11 cellular contexts compared by ENCODE assay signal in genomic region chr1:112402682-112403643, GRCh38. TPM values are rescaled to one million over a fixed set of nuclear protein-coding genes. Genes with fewer than 3 reads are reported as not detected.
DNase-seq lines count a peak whose midpoint lies in the region; ATAC-seq, FAIRE-seq and TF ChIP-seq lines count a peak whose summit lies in the region.
"Had no signal": no experiment of that assay in that cellular context is flagged by ENCODE, and none has a peak within 500 bp of the region (broad histone marks: within the 10 kb centered on the region; RNA-seq: fewer than 3 reads in every experiment).

No MANE protein-coding gene starts in this region.

- H2AFZ ChIP-seq in mesenchymal stem cell (ENCODE audit: low read depth, low read length) = no peak overlapping the region

- no peak overlapping the region for H3K4me2 ChIP-seq in mesenchymal stem cell (ENCODE audit: low read length, poor library complexity, severe bottlenecking)

- H3K18ac ChIP-seq in mesenchymal stem cell (ENCODE audit: low read depth in 1 of 2, low read length in 2 of 2) = no peak overlapping the region

- 76% methylated on average over 4 of the region's 5 CpGs for WGBS in mesenchymal stem cell

- H3K14ac ChIP-seq in mesenchymal stem cell (ENCODE audit: low read length in 2 of 2) = no peak overlapping the region

- H2BK5ac ChIP-seq in mesenchymal stem cell (ENCODE audit: low read depth, low read length, poor library complexity, severe bottlenecking) = no peak overlapping the region

- no peak overlapping the region for H4K8ac ChIP-seq in mesenchymal stem cell (ENCODE audit: low read length)

- H3K36me3 ChIP-seq in SJSA1 (peaks cover 12% of the 10 kb centered on the region), mesenchymal stem cell (ENCODE audit: control insufficient read depth in 1 of 2, insufficient read depth in 2 of 2, low read depth in 1 of 2, low read length in 2 of 2) (peaks cover 3 to 4% of the 10 kb centered on the region in 2 experiments)

- ATAC-seq in GM18858 (IDR thresholded peaks at IDR 0.05; ENCODE audit: unreplicated experiment) = no peak

- no peak overlapping the region for H3K9ac ChIP-seq in mesenchymal stem cell (ENCODE audit: low read length)

- peak overlapping the region; percentile 78 for H3K27ac ChIP-seq in SJSA1
- H3K27ac ChIP-seq in mesenchymal stem cell (ENCODE audit: low read length, poor library complexity, severe bottlenecking) = peak overlapping the region; percentile 84

- no peaks in the 10 kb centered on the region for H3K9me3 ChIP-seq in SJSA1 (replicated peaks)
- no peaks in the 10 kb centered on the region for H3K9me3 ChIP-seq in mesenchymal stem cell (ENCODE audit: control insufficient read depth, low read length)

- H3K4me3 ChIP-seq in SJSA1 (no peak overlapping the region), mesenchymal stem cell (ENCODE audit: insufficient read depth in 1 of 2, low read depth in 1 of 2, low read length in 2 of 2) (no peak overlapping the region)

- H2BK120ac ChIP-seq in mesenchymal stem cell (ENCODE audit: low read depth, low read length) = peak overlapping the region; percentile 42

- H2BK15ac ChIP-seq in mesenchymal stem cell (ENCODE audit: low read depth, poor library complexity, severe bottlenecking) = no peak overlapping the region

- no peak overlapping the region for H2BK12ac ChIP-seq in mesenchymal stem cell (ENCODE audit: low read length in 2 of 2)

- no peak overlapping the region for H2AK5ac ChIP-seq in mesenchymal stem cell (ENCODE audit: low read length, severe bottlenecking)

- TF ChIP-seq POLR2A in GM12892 (IDR thresholded peaks at IDR 0.05; ENCODE audit: low read depth, low read length) (no peak), H54 (IDR thresholded peaks at IDR 0.05; ENCODE audit: low read depth, low read length) (no peak)

- no peak overlapping the region for H3K4ac ChIP-seq in mesenchymal stem cell (ENCODE audit: low read depth in 1 of 2, low read length in 2 of 2)

- H3K79me1 ChIP-seq in mesenchymal stem cell (replicated peaks; ENCODE audit: low read length, poor library complexity, severe bottlenecking) = no peaks in the 10 kb centered on the region

- H3K4me1 ChIP-seq in SJSA1 (replicated peaks) (peaks cover 60% of the 10 kb centered on the region), mesenchymal stem cell (ENCODE audit: control insufficient read depth, insufficient read depth, low read depth, low read length) (peaks cover 6% of the 10 kb centered on the region)

- FAIRE-seq in GM12892 (lab: Jason Lieb, UNC) (peak; percentile 74), H54 (lab: Jason Lieb, UNC) (peak; percentile 64)
- FAIRE-seq: kidney had no signal

- no peak overlapping the region for H4K91ac ChIP-seq in mesenchymal stem cell (ENCODE audit: low read length)

- DNase-seq in GM12892 (ENCODE audit: insufficient read length) (no peak), H54 (ENCODE audit: insufficient read length, low spot score) (no peak), SJSA1 (ENCODE audit: low read depth in 1 of 2, low spot score in 2 of 2) (peak in 1 of 2 experiments; percentile 39), mesenchymal stem cell (peak; percentile 65), occipital lobe (lab: John Stamatoyannopoulos, UW) (no peak), NCI-H2081 (lab: John Stamatoyannopoulos, UW) (no peak)
- no peak for DNase-seq in activated naive CD4-positive, alpha-beta T cell treated with anti-CD3 and anti-CD28 coated beads, Interleukin-2, amount 50 U/mL, for 16 hours
- DNase-seq: CD4-positive, CD25-positive, alpha-beta regulatory T cell; kidney; NCI-H2107 had no signal

- H3K23ac ChIP-seq in mesenchymal stem cell (ENCODE audit: low read length in 2 of 2) = no peak overlapping the region

- H3K27me3 ChIP-seq in SJSA1 (replicated peaks) = no peaks in the 10 kb centered on the region
- H3K27me3 ChIP-seq in mesenchymal stem cell (ENCODE audit: control insufficient read depth in 1 of 2, insufficient read depth in 1 of 2, low read length in 2 of 2) = no peaks in the 10 kb centered on the region

RNA-seq across cellular contexts. Expression of gene CTTNBP2NL, which starts 6.9 kb away (rescaled TPM):
- polyA plus RNA-seq in GM12892 (2012; ENCODE audit: missing spikeins) = 5.8 TPM
- 13.0 and 15.9 TPM in 2 replicates for total RNA-seq in SJSA1 (2014; rRNA removed; shearing (Covaris generic))
- 16.2 TPM for polyA plus RNA-seq in mesenchymal stem cell (2013, experiment 1 of 2)
- 17.4 TPM for polyA plus RNA-seq in mesenchymal stem cell (2013, experiment 2 of 2)
- total RNA-seq in occipital lobe = 23.9 TPM
